In genomic region chr1:157025321-157025720, GRCh38 we compare ENCODE assay signal across 29 cellular contexts. TPM values are rescaled to one million over a fixed set of nuclear protein-coding genes. Genes with fewer than 3 reads are reported as not detected.
DNase-seq lines count a peak whose midpoint lies in the region; FAIRE-seq and TF ChIP-seq lines count a peak whose summit lies in the region.
"Had no signal": no experiment of that assay in that cellular context is flagged by ENCODE, and none has a peak within 500 bp of the region (broad histone marks: within the 10 kb centered on the region; RNA-seq: fewer than 3 reads in every experiment).

No MANE protein-coding gene starts in this region.

- H3K27ac ChIP-seq in esophagus muscularis mucosa (replicated peaks in 1 of 4) = peak overlapping the region in 3 of 4 donors; percentile 32 to 50 (median 45)
- H3K27ac ChIP-seq: left lung, prostate gland, tibial nerve, VCaP had no signal

- no peaks in the 10 kb centered on the region for H3K36me3 ChIP-seq in esophagus muscularis mucosa
- H3K36me3 ChIP-seq: left lung, prostate gland had no signal

- no peak for TF ChIP-seq POLR2A in esophagus muscularis mucosa (IDR thresholded peaks at IDR 0.05; ENCODE audit: low read depth)

- intact Hi-C loops in esophagus muscularis mucosa (cut with DNase I) = no loop called here

- no peak for TF ChIP-seq CTCF in esophagus muscularis mucosa (IDR thresholded peaks at IDR 0.05)

- no peaks in the 10 kb centered on the region for H3K27me3 ChIP-seq in esophagus muscularis mucosa
- H3K27me3 ChIP-seq: left lung, tibial nerve had no signal

- TF ChIP-seq EP300 in esophagus muscularis mucosa (IDR thresholded peaks at IDR 0.05) = no peak

- H3K4me1 ChIP-seq in esophagus muscularis mucosa = peaks cover 16 to 25% (median 22%) of the 10 kb centered on the region in 4 donors
- H3K4me1 ChIP-seq: left lung, prostate gland had no signal

- H3K9me3 ChIP-seq in esophagus muscularis mucosa = peaks cover 0 to 11% (median 9%) of the 10 kb centered on the region in 4 donors
- H3K9me3 ChIP-seq: prostate gland had no signal

- no peak overlapping the region for H3K4me3 ChIP-seq in esophagus muscularis mucosa
- H3K4me3 ChIP-seq: left lung, prostate gland, tibial nerve had no signal

- 36% methylated on average over 5 of the region's 5 CpGs for WGBS in esophagus muscularis mucosa

- FAIRE-seq in urothelium cell line (lab: Jason Lieb, UNC) = no peak
- FAIRE-seq: RCC 7860 had no signal

- DNase-seq in NCI-H1417 (lab: John Stamatoyannopoulos, UW) (peak in 2 of 3 experiments; percentile 22 to 86), NCI-H1417 treated with DMSO at 0.1 percent for 48 hours (lab: John Stamatoyannopoulos, UW) (no peak), NCI-H82 (lab: John Stamatoyannopoulos, UW) (peak; percentile 91), esophagus muscularis mucosa (ENCODE audit: extremely low spot score) (no peak), retina (peak; percentile 26), MV-4-11 (lab: John Stamatoyannopoulos, UW) (no peak), NCI-H446 treated with DMSO at 0.1 percent for 48 hours (lab: John Stamatoyannopoulos, UW) (no peak), urothelium cell line (ENCODE audit: low spot score) (no peak)
- DNase-seq: 8988T; activated CD4-positive, alpha-beta T cell treated with anti-CD3 and anti-CD28 coated beads for 4 hours; activated CD8-positive, alpha-beta memory T cell treated with anti-CD3 and anti-CD28 coated beads for 24 hours; activated T-cell treated with anti-CD3 and anti-CD28 coated beads for 4 hours; C1 segment of cervical spinal cord; caudate nucleus; COR-L47; DMS53; erythroblast; GDM1; glutamatergic neuron; Kasumi-1; left lung; mesendoderm; NCI-H2171; NCI-H526; T1000 had no signal

RNA-seq across cellular contexts. Expression of gene ARHGEF11, which starts 20.2 kb away (rescaled TPM):
- total RNA-seq in esophagus muscularis mucosa = 10 to 100 TPM; 36.5 to 54.2 (median 41.2) TPM

Comparison
In these comparisons a context has a peak if more than half of its experiments do, and no peak if none do; other contexts are left out.
1. DNase-seq: peak in NCI-H1417 (2 of 3), NCI-H82 (single experiment) and retina (single experiment); none in NCI-H1417 treated with DMSO at 0.1 percent for 48 hours (single experiment), esophagus muscularis mucosa (single experiment), MV-4-11 (single experiment), NCI-H446 treated with DMSO at 0.1 percent for 48 hours (single experiment) and urothelium cell line (single experiment).